ENCODE assay signal across 29 cellular contexts in genomic region chr18:6734746-6735430, GRCh38. TPM values are rescaled to one million over a fixed set of nuclear protein-coding genes. Genes with fewer than 3 reads are reported as not detected.
DNase-seq lines count a peak whose midpoint lies in the region; ATAC-seq and TF ChIP-seq lines count a peak whose summit lies in the region.
"Had no signal": no experiment of that assay in that cellular context is flagged by ENCODE, and none has a peak within 500 bp of the region (broad histone marks: within the 10 kb centered on the region; RNA-seq: fewer than 3 reads in every experiment).

No MANE protein-coding gene starts in this region.

- no peaks in the 10 kb centered on the region for H3K9me3 ChIP-seq in endodermal cell (ENCODE audit: control insufficient read depth, low read length)
- no peaks in the 10 kb centered on the region for H3K9me3 ChIP-seq in PC-3 (ENCODE audit: low read length)
- no peaks in the 10 kb centered on the region for H3K9me3 ChIP-seq in naive thymus-derived CD4-positive, alpha-beta T cell (ENCODE audit: control insufficient read depth in 2 of 3, low read length in 3 of 3)
- H3K9me3 ChIP-seq: A549, adrenal gland, heart left ventricle, left lung had no signal

- H3K27ac ChIP-seq in endodermal cell (ENCODE audit: low read depth, low read length): no peak overlapping the region
- no peak overlapping the region for H3K27ac ChIP-seq in PC-3 (ENCODE audit: low read length)
- H3K27ac ChIP-seq in naive thymus-derived CD4-positive, alpha-beta T cell (ENCODE audit: low read depth, low read length): no peak overlapping the region
- H3K27ac ChIP-seq: A549, adrenal gland, heart left ventricle had no signal

- H3F3A ChIP-seq in PC-3 (ENCODE audit: low read length, unreplicated experiment): no peaks in the 10 kb centered on the region

- peak overlapping the region; percentile 22 for H3K4me3 ChIP-seq in endodermal cell (ENCODE audit: low read length)
- H3K4me3 ChIP-seq in PC-3 (ENCODE audit: low read length): no peak overlapping the region
- H3K4me3 ChIP-seq in naive thymus-derived CD4-positive, alpha-beta T cell (ENCODE audit: low read length): no peak overlapping the region
- H3K4me3 ChIP-seq: A549, adrenal gland, heart left ventricle, K562, left lung had no signal

- no peaks in the 10 kb centered on the region for H4K20me1 ChIP-seq in PC-3 (ENCODE audit: low read length)

- no peaks in the 10 kb centered on the region for H3K27me3 Mint-ChIP-seq in endodermal cell (ENCODE audit: insufficient read depth)
- H3K27me3 Mint-ChIP-seq in osteocyte (ENCODE audit: unreplicated experiment): no peaks in the 10 kb centered on the region
- H3K27me3 Mint-ChIP-seq in naive thymus-derived CD4-positive, alpha-beta T cell: peaks cover 14 to 22% (median 17%) of the 10 kb centered on the region in 5 donors
- H3K27me3 Mint-ChIP-seq: central memory CD8-positive, alpha-beta T cell had no signal

- CTCF ChIA-PET in PC-3 (lab: Charles Lee): no interaction called here
- CTCF ChIA-PET in naive thymus-derived CD4-positive, alpha-beta T cell (lab: Charles Lee): no interaction called here

- 93 to 100% methylated on average over 3 to 6 of the region's 6 CpGs for WGBS in endodermal cell (ENCODE audit: insufficient coverage in 1 of 2, insufficient read length in 1 of 2), 2 experiments

- H3K4me1 ChIP-seq in endodermal cell (ENCODE audit: control insufficient read depth, insufficient read depth, low read length) (peaks cover 5% of the 10 kb centered on the region), PC-3 (ENCODE audit: insufficient read depth, low read length) (peaks cover 39% of the 10 kb centered on the region)
- no peaks in the 10 kb centered on the region for H3K4me1 ChIP-seq in naive thymus-derived CD4-positive, alpha-beta T cell (ENCODE audit: control insufficient read depth in 2 of 2, insufficient read depth in 2 of 2, low read length in 2 of 2)
- H3K4me1 ChIP-seq: A549, left lung had no signal

- ATAC-seq in left lobe of liver: no peak
- no peak for ATAC-seq in HG03159 (IDR thresholded peaks at IDR 0.05; ENCODE audit: unreplicated experiment)
- ATAC-seq in PC-3: no peak
- no peak for ATAC-seq in naive thymus-derived CD4-positive, alpha-beta T cell
- ATAC-seq: A549, heart left ventricle, left lung had no signal

- intact Hi-C loops in PC-3 (cut with micrococcal nuclease): loop anchor here (5.0 to 10.0 kb wide), 2 partner anchors 72 to 840 kb away; partner anchors contain the start of gene TMEM200C
- intact Hi-C loops in naive thymus-derived CD4-positive, alpha-beta T cell (cut with micrococcal nuclease): no loop called here

- H3K4me3 Mint-ChIP-seq in endodermal cell (no peak overlapping the region), osteocyte (ENCODE audit: unreplicated experiment) (no peak overlapping the region)
- no peak overlapping the region for H3K4me3 Mint-ChIP-seq in naive thymus-derived CD4-positive, alpha-beta T cell
- H3K4me3 Mint-ChIP-seq: central memory CD8-positive, alpha-beta T cell had no signal

- TF ChIP-seq CTCF in endodermal cell (conservative IDR thresholded peaks at IDR 0.05) (no peak), osteocyte (IDR thresholded peaks at IDR 0.05) (no peak), PC-3 (conservative IDR thresholded peaks at IDR 0.05; ENCODE audit: low read depth, low read length) (no peak)

- no peaks in the 10 kb centered on the region for H3K79me2 ChIP-seq in PC-3 (ENCODE audit: low read length)

- peak; percentile 74 for DNase-seq in DMS 273 treated with DMSO at 0.1 percent for 48 hours (lab: John Stamatoyannopoulos, UW)
- peak; percentile 84 for DNase-seq in NCI-H69 (lab: John Stamatoyannopoulos, UW)
- DNase-seq in endodermal cell: no peak
- DNase-seq in osteocyte (ENCODE audit: extremely low spot score, unreplicated experiment): no peak
- DNase-seq in left lobe of liver (ENCODE audit: low spot score): no peak
- DNase-seq in PC-3: no peak
- DNase-seq in naive thymus-derived CD4-positive, alpha-beta T cell: no peak
- DNase-seq: activated CD4-positive, alpha-beta T cell treated with anti-CD3 and anti-CD28 coated beads, Interleukin-2, amount 50 U/mL, for 4 hours; activated gamma-delta T cell; adrenal gland; COR-L47; effector memory CD4-positive, alpha-beta T cell; EL; heart left ventricle; left lung; MM.1S; NCI-H1436; NCI-H748 treated with DMSO at 0.1 percent for 48 hours; OCI-M1; retina; SHP77; stimulated activated CD4-positive, alpha-beta T cell treated with anti-CD3 and anti-CD28 coated beads, Interleukin-12 subunit alpha, Interleukin-12 subunit beta, amount 100 ng/mL, for 4 hours; stimulated activated CD8-positive, alpha-beta memory T cell treated with anti-CD3 and anti-CD28 coated beads, Interleukin-4, amount 100 ng/mL, for 48 hours had no signal

- H3K9me3 Mint-ChIP-seq in endodermal cell (no peaks in the 10 kb centered on the region), osteocyte (ENCODE audit: unreplicated experiment) (no peaks in the 10 kb centered on the region)
- peaks cover 0 to 6% (median 0%) of the 10 kb centered on the region in 11 donors for H3K9me3 Mint-ChIP-seq in naive thymus-derived CD4-positive, alpha-beta T cell
- H3K9me3 Mint-ChIP-seq: central memory CD8-positive, alpha-beta T cell had no signal

- no TSS peak for BruUV-seq in PC-3 (replicated peaks; lab: Mats Ljungman, UMichigan)

- POLR2A ChIA-PET in PC-3 (lab: Charles Lee; ENCODE audit: unreplicated experiment): no interaction called here
- POLR2A ChIA-PET in naive thymus-derived CD4-positive, alpha-beta T cell (lab: Charles Lee): no interaction called here

- no peak overlapping the region for H2AFZ ChIP-seq in PC-3 (ENCODE audit: low read length)

- no peak overlapping the region for H3K4me2 ChIP-seq in PC-3 (ENCODE audit: low read length)
- H3K4me2 ChIP-seq: A549 had no signal

- H3K27me3 ChIP-seq in endodermal cell (ENCODE audit: control insufficient read depth, insufficient read depth, low read length, poor library complexity, severe bottlenecking) (no peaks in the 10 kb centered on the region), PC-3 (ENCODE audit: low read length) (no peaks in the 10 kb centered on the region)
- H3K27me3 ChIP-seq in naive thymus-derived CD4-positive, alpha-beta T cell (ENCODE audit: control insufficient read depth in 2 of 2, insufficient read depth in 2 of 2, low read length in 2 of 2): no peaks in the 10 kb centered on the region
- H3K27me3 ChIP-seq: adrenal gland, heart left ventricle had no signal

- H3K36me3 ChIP-seq in endodermal cell (ENCODE audit: control insufficient read depth, insufficient read depth, low read length): peaks cover 12% of the 10 kb centered on the region
- H3K36me3 ChIP-seq in PC-3 (ENCODE audit: low read depth, low read length): no peaks in the 10 kb centered on the region
- no peaks in the 10 kb centered on the region for H3K36me3 ChIP-seq in naive thymus-derived CD4-positive, alpha-beta T cell (ENCODE audit: control insufficient read depth in 2 of 3, insufficient read depth in 3 of 3, low read length in 3 of 3)
- H3K36me3 ChIP-seq: adrenal gland, heart left ventricle, left lung had no signal

- peaks cover 49% of the 10 kb centered on the region for H3K4me1 Mint-ChIP-seq in endodermal cell
- peaks cover 71% of the 10 kb centered on the region for H3K4me1 Mint-ChIP-seq in osteocyte (ENCODE audit: unreplicated experiment)
- H3K4me1 Mint-ChIP-seq in naive thymus-derived CD4-positive, alpha-beta T cell: peaks cover 0 to 2% (median 0%) of the 10 kb centered on the region in 7 donors
- H3K4me1 Mint-ChIP-seq: central memory CD8-positive, alpha-beta T cell had no signal

- no peaks in the 10 kb centered on the region for H3K9me2 ChIP-seq in PC-3 (replicated peaks; ENCODE audit: low read length)

- H3K27ac Mint-ChIP-seq in endodermal cell: no peak overlapping the region
- H3K27ac Mint-ChIP-seq in osteocyte (ENCODE audit: unreplicated experiment): peak overlapping the region; percentile 69
- no peak overlapping the region for H3K27ac Mint-ChIP-seq in naive thymus-derived CD4-positive, alpha-beta T cell

- H3K36me3 Mint-ChIP-seq in endodermal cell (ENCODE audit: low read depth): peaks cover 21% of the 10 kb centered on the region
- H3K36me3 Mint-ChIP-seq in osteocyte (ENCODE audit: unreplicated experiment): no peaks in the 10 kb centered on the region
- no peaks in the 10 kb centered on the region for H3K36me3 Mint-ChIP-seq in naive thymus-derived CD4-positive, alpha-beta T cell

- H3K9ac ChIP-seq in endodermal cell (ENCODE audit: extremely low read depth, low read length, poor library complexity, severe bottlenecking): no peak overlapping the region
- no peak overlapping the region for H3K9ac ChIP-seq in PC-3 (ENCODE audit: low read length)

RNA-seq across cellular contexts. Expression of gene ARHGAP28, which starts 5.4 kb away (rescaled TPM):
- total RNA-seq in endodermal cell: 100 to 1,000 TPM; 110 to 133 TPM
- 41.9 TPM for polyA plus RNA-seq in endodermal cell (2013, experiment 1 of 2)
- polyA plus RNA-seq in endodermal cell (2013, experiment 2 of 2): 49.8 TPM
- 18.1 and 22.8 TPM in 2 replicates for total RNA-seq in osteocyte
- total RNA-seq in left lobe of liver: 0.68 TPM
- total RNA-seq in PC-3 (2014; rRNA removed): 8.1 and 10.0 TPM in 2 replicates
- not detected for total RNA-seq in naive thymus-derived CD4-positive, alpha-beta T cell
- polyA plus RNA-seq in naive thymus-derived CD4-positive, alpha-beta T cell: not detected
- total RNA-seq: mononuclear cell; T-helper 1 cell treated with Interleukin-12 subunit alpha and Interleukin-12 subunit beta and Interleukin-4 antibody, amounts not matched to agents 30 ng/mL and 1 ng/mL, for 36 hours had no signal

Comparison
In these comparisons a context has a peak if more than half of its experiments do, and no peak if none do; other contexts are left out.
1. DNase-seq: peak in DMS 273 treated with DMSO at 0.1 percent for 48 hours (single experiment) and NCI-H69 (single experiment); none in endodermal cell (single experiment), osteocyte (single experiment), left lobe of liver (single experiment), PC-3 (single experiment) and naive thymus-derived CD4-positive, alpha-beta T cell (0 of 9).